14 cellular contexts compared by ENCODE assay signal in genomic region chr3:149860881-149861280, GRCh38. TPM values are rescaled to one million over a fixed set of nuclear protein-coding genes. Genes with fewer than 3 reads are reported as not detected.
DNase-seq lines count a peak whose midpoint lies in the region; ATAC-seq and TF ChIP-seq lines count a peak whose summit lies in the region.
"Had no signal": no experiment of that assay in that cellular context is flagged by ENCODE, and none has a peak within 500 bp of the region (broad histone marks: within the 10 kb centered on the region; RNA-seq: fewer than 3 reads in every experiment).

No MANE protein-coding gene starts in this region.

- H3K27ac Mint-ChIP-seq in stimulated activated memory B cell treated with anti-CD40 and anti-IgM and Interleukin-4, amounts not matched to agents 10 μg/mL and 1 μg/mL and 100 μg/mL, for 72 hours, result no peak overlapping the region
- H3K27ac Mint-ChIP-seq: CD4-positive, alpha-beta memory T cell had no signal

- TF ChIP-seq RAD21 in SK-N-SH (IDR thresholded peaks at IDR 0.05; ENCODE audit: low read length), result no peak

- peaks cover 2% of the 10 kb centered on the region for H3K9me3 Mint-ChIP-seq in stimulated activated memory B cell treated with anti-CD40 and anti-IgM and Interleukin-4, amounts not matched to agents 10 μg/mL and 1 μg/mL and 100 μg/mL, for 72 hours

- intact Hi-C loops in esophagus muscularis mucosa (cut with DNase I), result no loop called here

- H3K36me3 Mint-ChIP-seq in stimulated activated memory B cell treated with anti-CD40 and anti-IgM and Interleukin-4, amounts not matched to agents 10 μg/mL and 1 μg/mL and 100 μg/mL, for 72 hours, result peaks cover 68% of the 10 kb centered on the region

- peaks cover 6% of the 10 kb centered on the region for H3F3A ChIP-seq in SK-N-SH (replicated peaks; ENCODE audit: insufficient read depth)

- peaks cover 0 to under 1% of the 10 kb centered on the region in 2 experiments; a peak in 2 of 3 replicates for H3K36me3 ChIP-seq in HEK293 (ENCODE audit: control insufficient read depth in 2 of 2, insufficient read depth in 1 of 2, low read length in 2 of 2)
- peaks cover under 1 to 34% of the 10 kb centered on the region in 2 experiments for H3K36me3 ChIP-seq in SK-N-SH (replicated peaks in 1 of 2; ENCODE audit: control insufficient read depth in 1 of 2, insufficient read depth in 2 of 2, low read length in 1 of 2)
- peaks cover 0 to 26% (median 13%) of the 10 kb centered on the region in 4 donors for H3K36me3 ChIP-seq in esophagus muscularis mucosa
- H3K36me3 ChIP-seq: BE2C had no signal

- H3K4me3 ChIP-seq in HEK293 (ENCODE audit: low read depth, low read length) (no peak overlapping the region), SK-N-SH (ENCODE audit: low read depth in 2 of 2, low read length in 1 of 2) (no peak overlapping the region), retinal pigment epithelial cell (ENCODE audit: low read length) (no peak overlapping the region), esophagus muscularis mucosa (no peak overlapping the region)
- H3K4me3 ChIP-seq: GM12878 had no signal

- TF ChIP-seq EP300 in SK-N-SH (IDR thresholded peaks at IDR 0.05; ENCODE audit: borderline replicate concordance in 1 of 2, low read depth in 1 of 2, low read length in 1 of 2) (no peak), esophagus muscularis mucosa (IDR thresholded peaks at IDR 0.05) (no peak)

- H3K27me3 Mint-ChIP-seq in stimulated activated memory B cell treated with anti-CD40 and anti-IgM and Interleukin-4, amounts not matched to agents 10 μg/mL and 1 μg/mL and 100 μg/mL, for 72 hours, result no peaks in the 10 kb centered on the region
- H3K27me3 Mint-ChIP-seq: CD4-positive, alpha-beta memory T cell had no signal

- TF ChIP-seq POLR2A in esophagus muscularis mucosa (IDR thresholded peaks at IDR 0.05; ENCODE audit: low read depth), result no peak

- H3K9me3 ChIP-seq in HEK293 (ENCODE audit: control insufficient read depth, insufficient read depth, low read depth, low read length), result no peaks in the 10 kb centered on the region
- no peaks in the 10 kb centered on the region for H3K9me3 ChIP-seq in SK-N-SH
- H3K9me3 ChIP-seq in esophagus muscularis mucosa, result no peaks in the 10 kb centered on the region
- H3K9me3 ChIP-seq: BE2C had no signal

- no peak overlapping the region for H3K9ac ChIP-seq in SK-N-SH

- POLR2A ChIA-PET in HEK293 (lab: Yijun Ruan, JAX), result no interaction called here
- POLR2A ChIA-PET in SK-N-SH (lab: Yijun Ruan, JAX), result no interaction called here

- H3K4me1 Mint-ChIP-seq in stimulated activated memory B cell treated with anti-CD40 and anti-IgM and Interleukin-4, amounts not matched to agents 10 μg/mL and 1 μg/mL and 100 μg/mL, for 72 hours, result no peaks in the 10 kb centered on the region

- H3K9me2 ChIP-seq in SK-N-SH, result no peaks in the 10 kb centered on the region

- peak; percentile 29 for DNase-seq in EH (ENCODE audit: low read depth)
- no peak for DNase-seq in SK-N-SH
- DNase-seq in retinal pigment epithelial cell (ENCODE audit: low read depth), result peak; percentile 5
- DNase-seq in NCI-H526 (lab: John Stamatoyannopoulos, UW), result no peak
- no peak for DNase-seq in esophagus muscularis mucosa (ENCODE audit: extremely low spot score)
- DNase-seq: BE2C; CD4-positive, alpha-beta memory T cell; DND-41; IMR-90 had no signal

- H2AFZ ChIP-seq in SK-N-SH (ENCODE audit: low read depth), result no peak overlapping the region

- CTCF ChIA-PET in HEK293 (lab: Yijun Ruan, JAX), result no interaction called here
- CTCF ChIA-PET in SK-N-SH (lab: Yijun Ruan, JAX), result interaction anchor here (1.1 to 1.5 kb wide), 2 partner anchors 11 to 19 kb away, joined by 3 to 4 read pairs; no protein-coding TSS in a partner anchor

- no peaks in the 10 kb centered on the region; the same call in 1 of the 2 replicates for H3K79me2 ChIP-seq in SK-N-SH (ENCODE audit: insufficient read depth)

- H3K27ac ChIP-seq in HEK293 (ENCODE audit: extremely low read depth, low read depth, low read length) (no peak overlapping the region), SK-N-SH (ENCODE audit: low read depth in 2 of 2, low read length in 1 of 2) (no peak overlapping the region), esophagus muscularis mucosa (replicated peaks in 1 of 4) (no peak overlapping the region)
- H3K27ac ChIP-seq: C4-2B had no signal

- 31% methylated on average over 3 of the region's 3 CpGs for WGBS in SK-N-SH (ENCODE audit: low lambda C conversion rate)
- WGBS in esophagus muscularis mucosa, result 80% methylated on average over 3 of the region's 3 CpGs

- H3K27me3 ChIP-seq in SK-N-SH (ENCODE audit: insufficient read depth), result no peaks in the 10 kb centered on the region
- no peaks in the 10 kb centered on the region for H3K27me3 ChIP-seq in esophagus muscularis mucosa
- H3K27me3 ChIP-seq: BE2C had no signal

- no peak overlapping the region for H3K4me2 ChIP-seq in SK-N-SH

- H3K4me1 ChIP-seq in HEK293 (ENCODE audit: control insufficient read depth, insufficient read depth, low read length), result no peaks in the 10 kb centered on the region
- no peaks in the 10 kb centered on the region; a peak in 1 of 4 replicates for H3K4me1 ChIP-seq in SK-N-SH (ENCODE audit: control insufficient read depth in 1 of 2, insufficient read depth in 2 of 2, low read depth in 1 of 2, low read length in 1 of 2)
- H3K4me1 ChIP-seq in esophagus muscularis mucosa, result no peaks in the 10 kb centered on the region
- H3K4me1 ChIP-seq: BE2C had no signal

- H4K20me1 ChIP-seq in SK-N-SH (ENCODE audit: insufficient read depth), result no peaks in the 10 kb centered on the region

- no peak for ATAC-seq in stimulated activated memory B cell treated with anti-CD40 and anti-IgM and Interleukin-4, amounts not matched to agents 10 μg/mL and 1 μg/mL and 100 μg/mL, for 72 hours
- ATAC-seq: GM12878, HCT116 had no signal

- no peak overlapping the region for H3K4me3 Mint-ChIP-seq in stimulated activated memory B cell treated with anti-CD40 and anti-IgM and Interleukin-4, amounts not matched to agents 10 μg/mL and 1 μg/mL and 100 μg/mL, for 72 hours
- H3K4me3 Mint-ChIP-seq: CD4-positive, alpha-beta memory T cell had no signal

- TF ChIP-seq CTCF in HEK293 (tag by site-specific recombination; IDR thresholded peaks at IDR 0.05), result no peak
- no peak for TF ChIP-seq CTCF in SK-N-SH (IDR thresholded peaks at IDR 0.05)
- no peak for TF ChIP-seq CTCF in retinal pigment epithelial cell (conservative IDR thresholded peaks at IDR 0.05; ENCODE audit: low read depth, low read length)
- no peak for TF ChIP-seq CTCF in esophagus muscularis mucosa (IDR thresholded peaks at IDR 0.05)

TF ChIP-seq in HEK293, 187 proteins besides CTCF, POLR2A, EP300 and RAD21:
- TF ChIP-seq FEZF1 (tag by site-specific recombination; IDR thresholded peaks at IDR 0.05) (0 out of 2 replicates have a peak, but pooled peaks have one; percentile 10), ZNF214 (tag by site-specific recombination; IDR thresholded peaks at IDR 0.05; ENCODE audit: borderline replicate concordance) (no peak)

TF ChIP-seq in SK-N-SH, 30 proteins besides CTCF, POLR2A, EP300 and RAD21:
- TF ChIP-seq SMC3 (IDR thresholded peaks at IDR 0.05; ENCODE audit: low read depth, low read length) (no peak), TCF12 (IDR thresholded peaks at IDR 0.05) (peak; percentile 38), FOXJ3 (CRISPR knock-in tag; IDR thresholded peaks at IDR 0.05) (no peak), NFIC (IDR thresholded peaks at IDR 0.05; ENCODE audit: borderline replicate concordance) (peak; percentile 17; the same call in 1 of the 2 replicates), RCOR1 (IDR thresholded peaks at IDR 0.05; ENCODE audit: low read length) (no peak), GABPA (IDR thresholded peaks at IDR 0.05; ENCODE audit: low read depth) (no peak), RFX5 (IDR thresholded peaks at IDR 0.05; ENCODE audit: low read length) (no peak), GATA2 (CRISPR knock-in tag; IDR thresholded peaks at IDR 0.05) (peak; percentile 71), PBX3 (IDR thresholded peaks at IDR 0.05) (peak; percentile 27; the same call in 1 of the 2 replicates)

RNA-seq across cellular contexts. Expression of gene RNF13, which starts 47.9 kb away (rescaled TPM):
- polyA plus RNA-seq in SK-N-SH (2012; rRNA removed), result 14.9 and 19.6 TPM in 2 replicates
- polyA plus RNA-seq in SK-N-SH (2012; cell fraction: cytosol; rRNA removed), result 23.0 and 27.7 TPM in 2 replicates
- 8.2 and 18.5 TPM in 2 replicates for polyA plus RNA-seq in SK-N-SH (2012; cell fraction: nucleus; rRNA removed)
- total RNA-seq in esophagus muscularis mucosa, result 10 to 100 TPM; 52.9 to 95.1 (median 78.2) TPM

Comparison
In these comparisons a context has a peak if more than half of its experiments do, and no peak if none do; other contexts are left out.
1. DNase-seq: peak in EH (single experiment) and retinal pigment epithelial cell (single experiment); none in SK-N-SH (single experiment), NCI-H526 (0 of 2) and esophagus muscularis mucosa (single experiment).